ENCODE assay signal across 8 cellular contexts in the genomic region with DNA sequence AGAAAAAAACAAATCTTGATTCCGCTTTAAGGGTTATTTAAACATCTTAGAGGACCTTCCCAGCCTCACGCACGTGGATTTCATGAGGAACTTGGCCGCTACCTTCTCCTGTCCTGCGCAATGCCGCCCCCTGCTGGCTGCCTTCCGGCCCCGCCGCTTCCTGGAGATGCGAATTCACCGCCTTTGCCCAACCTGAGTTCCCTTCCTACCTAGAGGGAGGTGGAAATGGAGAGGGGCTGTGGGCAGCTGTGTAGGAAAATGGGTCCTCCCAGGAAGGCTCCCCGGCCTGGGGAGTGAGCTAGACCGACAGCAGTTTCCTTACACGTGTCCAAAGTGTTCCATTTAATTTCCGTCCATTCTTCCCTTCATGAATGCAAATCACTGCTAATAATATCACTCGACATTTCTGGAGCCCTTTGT. TPM values are rescaled to one million over a fixed set of nuclear protein-coding genes. Genes with fewer than 3 reads are reported as not detected.
DNase-seq lines count a peak whose midpoint lies in the region; ATAC-seq lines count a peak whose summit lies in the region.

No MANE protein-coding gene starts in this region.

- intact Hi-C loops in left ventricle myocardium superior (cut with micrococcal nuclease), result loop anchor here (5.0 kb wide), 1 partner anchor 1014 kb away; the partner anchor contains the start of gene NETO2

- peak; percentile 82 for DNase-seq in AG08395 (ENCODE audit: low spot score)
- DNase-seq in GM19238 (ENCODE audit: insufficient read length, low spot score), result peak; percentile 64
- DNase-seq in NCI-H1092 treated with DMSO at 0.1 percent for 48 hours (lab: John Stamatoyannopoulos, UW), result peak; percentile 74
- DNase-seq in T-helper 2 cell, result peak; percentile 45 to 83 (median 68)
- peak; percentile 69 for DNase-seq in amniotic stem cell (lab: John Stamatoyannopoulos, UW)
- peak; percentile 91 for DNase-seq in left ventricle myocardium superior
- DNase-seq in retina, result peak; percentile 90

- ATAC-seq in left ventricle myocardium superior, result peak; percentile 90
- no peak for ATAC-seq in GM18511 (IDR thresholded peaks at IDR 0.05; ENCODE audit: unreplicated experiment)

RNA-seq across cellular contexts. Expression of gene ABCC12, which starts 1.0 kb away (rescaled TPM):
- total RNA-seq in left ventricle myocardium superior, result not detected
